Comparison of ENCODE assay signal across 23 cellular contexts in genomic region chr19:44566984-44567383, GRCh38. TPM values are rescaled to one million over a fixed set of nuclear protein-coding genes. Genes with fewer than 3 reads are reported as not detected.
A peak's percentile ranks its signal among the peaks of the same experiment; 100 is the strongest.
DNase-seq lines count a peak whose midpoint lies in the region; ATAC-seq, FAIRE-seq and TF ChIP-seq lines count a peak whose summit lies in the region.
"Had no signal": no experiment of that assay in that cellular context is flagged by ENCODE, and none has a peak within 500 bp of the region (broad histone marks: within the 10 kb centered on the region; RNA-seq: fewer than 3 reads in every experiment).

No MANE protein-coding gene starts in this region.

- no peak overlapping the region for H3K4me2 ChIP-seq in HepG2 (ENCODE audit: low read depth, low read length)
- H3K4me2 ChIP-seq: SK-N-SH had no signal

- H3K9me3 ChIP-seq in HepG2 (ENCODE audit: low read length) (no peaks in the 10 kb centered on the region), right lobe of liver (no peaks in the 10 kb centered on the region), SK-N-MC (ENCODE audit: low read depth, low read length) (no peaks in the 10 kb centered on the region)
- H3K9me3 ChIP-seq: Peyer's patch, SK-N-SH had no signal

- no peak for ATAC-seq in HepG2
- ATAC-seq in right lobe of liver, result no peak
- ATAC-seq: Right ventricle myocardium inferior had no signal

- 4% methylated on average over 5 of the region's 5 CpGs for WGBS in HepG2 (ENCODE audit: low lambda C conversion rate)
- 35% methylated on average over 5 of the region's 5 CpGs for WGBS in right lobe of liver (ENCODE audit: insufficient coverage, low coverage, low lambda C conversion rate, missing lambda C conversion rate)

- no peak overlapping the region for H3K4me3 ChIP-seq in HepG2 (replicated peaks in 1 of 3; ENCODE audit: insufficient read depth in 1 of 3, low read depth in 2 of 3, low read length in 3 of 3)
- H3K4me3 ChIP-seq in right lobe of liver, result no peak overlapping the region
- 0 out of 2 replicates have a peak overlapping the region, but pooled peaks have one; percentile 25 for H3K4me3 ChIP-seq in SK-N-MC
- H3K4me3 ChIP-seq: Peyer's patch had no signal

- no peak overlapping the region for H2AFZ ChIP-seq in HepG2 (ENCODE audit: low read length)

- no peaks in the 10 kb centered on the region for H3K36me3 ChIP-seq in HepG2 (replicated peaks in 1 of 2; ENCODE audit: control insufficient read depth in 1 of 2, insufficient read depth in 2 of 2, low read length in 2 of 2)
- no peaks in the 10 kb centered on the region for H3K36me3 ChIP-seq in right lobe of liver
- H3K36me3 ChIP-seq in SK-N-MC (ENCODE audit: insufficient read depth, low read length), result no peaks in the 10 kb centered on the region
- H3K36me3 ChIP-seq: Peyer's patch had no signal

- TF ChIP-seq POLR2A in HepG2 (IDR thresholded peaks at IDR 0.05; ENCODE audit: insufficient read depth in 1 of 2, low read depth in 2 of 2, low read length in 2 of 2) (no peak), right lobe of liver (IDR thresholded peaks at IDR 0.05) (no peak), GM12891 (IDR thresholded peaks at IDR 0.05; ENCODE audit: low read depth, low read length) (no peak)

- H3K27me3 ChIP-seq in HepG2 (ENCODE audit: control insufficient read depth in 1 of 2, insufficient read depth in 2 of 2, low read length in 2 of 2) (no peaks in the 10 kb centered on the region), right lobe of liver (no peaks in the 10 kb centered on the region)
- H3K27me3 ChIP-seq: Peyer's patch had no signal

- peaks cover 19% of the 10 kb centered on the region for H3K4me1 ChIP-seq in HepG2 (ENCODE audit: insufficient read depth, low read length)
- peaks cover 0 to 7% (median 3%) of the 10 kb centered on the region in 4 donors for H3K4me1 ChIP-seq in right lobe of liver

- no peak for TF ChIP-seq RAD21 in HepG2 (CRISPR knock-in tag; IDR thresholded peaks at IDR 0.05)

- TF ChIP-seq EP300 in HepG2 (IDR thresholded peaks at IDR 0.05; ENCODE audit: low read depth in 2 of 2, low read length in 2 of 2), result no peak
- no peak for TF ChIP-seq EP300 in HepG2 (CRISPR knock-in tag; IDR thresholded peaks at IDR 0.05; ENCODE audit: borderline replicate concordance)

- FAIRE-seq in HepG2 (lab: Jason Lieb, UNC), result peak; percentile 4
- no peak for FAIRE-seq in GM12891 (lab: Jason Lieb, UNC)
- FAIRE-seq: A204.1, GM12892 had no signal

- H3K27ac ChIP-seq in HepG2 (ENCODE audit: extremely low read length, insufficient read depth, low read length), result no peak overlapping the region
- H3K27ac ChIP-seq in right lobe of liver, result no peak overlapping the region
- H3K27ac ChIP-seq in SK-N-MC, result 0 out of 2 replicates have a peak overlapping the region, but pooled peaks have one; percentile 51
- H3K27ac ChIP-seq: Peyer's patch had no signal

- intact Hi-C loops in HepG2 (cut with micrococcal nuclease; ENCODE audit: unreplicated experiment) (no loop called here), right lobe of liver (cut with DNase I) (no loop called here)

- in situ Hi-C loops in HepG2 (cut with HindIII; ENCODE audit: extremely low pct_ligation_motif_present, low pct_unique_long_range_greater_than_20kb), result no loop called here

- DNase-seq in HepG2 (ENCODE audit: low spot score), result no peak
- DNase-seq in right lobe of liver, result no peak
- DNase-seq in SK-N-MC (ENCODE audit: low read depth, low spot score), result no peak
- DNase-seq in iris pigment epithelial cell (ENCODE audit: low read depth), result peak; percentile 12
- DNase-seq in NCI-H1417 treated with DMSO at 0.1 percent for 48 hours (lab: John Stamatoyannopoulos, UW), result no peak
- DNase-seq in D341Med (ENCODE audit: low spot score), result no peak
- DNase-seq in GM12891 (ENCODE audit: insufficient read length, low spot score), result no peak
- DNase-seq: C1 segment of cervical spinal cord, DMS 273 treated with DMSO at 0.1 percent for 48 hours, GDM1, HFFc6, Karpas-422, NCI-H1436 treated with DMSO at 0.1 percent for 48 hours, NCI-H2029 treated with DMSO at 0.1 percent for 48 hours, NCI-H2171 treated with DMSO at 0.1 percent for 48 hours, NCI-H748 treated with DMSO at 0.1 percent for 48 hours, Peyer's patch, SK-N-SH had no signal

- no TSS peak for BruUV-seq in HepG2 (replicated peaks; lab: Mats Ljungman, UMichigan)

- no peaks in the 10 kb centered on the region for H4K20me1 ChIP-seq in HepG2 (ENCODE audit: insufficient read depth, low read length)

- H3K79me2 ChIP-seq in HepG2 (ENCODE audit: insufficient read depth, low read length), result no peaks in the 10 kb centered on the region

- CTCF ChIA-PET in HepG2 (lab: Yijun Ruan, JAX; ENCODE audit: low intra/inter-chr PET ratio, low total read pairs), result no interaction called here

- POLR2A ChIA-PET in HepG2 (lab: Yijun Ruan, JAX), result no interaction called here

- H3K9ac ChIP-seq in HepG2 (ENCODE audit: insufficient read depth, low read depth, low read length) (no peak overlapping the region), SK-N-MC (ENCODE audit: insufficient read length) (no peak overlapping the region)
- H3K9ac ChIP-seq: SK-N-SH had no signal

- TF ChIP-seq CTCF in HepG2 (CRISPR knock-in tag; IDR thresholded peaks at IDR 0.05), result no peak
- no peak for TF ChIP-seq CTCF in right lobe of liver (IDR thresholded peaks at IDR 0.05)

TF ChIP-seq in HepG2, 621 proteins besides CTCF, POLR2A, EP300 and RAD21 (continues in another document):
- TF ChIP-seq FOSL1 (CRISPR knock-in tag; IDR thresholded peaks at IDR 0.05; ENCODE audit: borderline replicate concordance) (no peak), GPN1 (CRISPR knock-in tag; IDR thresholded peaks at IDR 0.05; ENCODE audit: borderline replicate concordance) (no peak), ZNF12 (CRISPR knock-in tag; IDR thresholded peaks at IDR 0.05) (peak; percentile 93)

TF ChIP-seq in GM12891, 5 proteins besides CTCF, POLR2A, EP300 and RAD21:
- TF ChIP-seq SPI1 (IDR thresholded peaks at IDR 0.05; ENCODE audit: low read depth, low read length) (no peak), POLR2AphosphoS5 (IDR thresholded peaks at IDR 0.05; ENCODE audit: low read depth, low read length) (no peak), PAX5 (IDR thresholded peaks at IDR 0.05; ENCODE audit: insufficient read depth, low read length, severe bottlenecking) (no peak), POU2F2 (IDR thresholded peaks at IDR 0.05; ENCODE audit: low read depth, low read length) (no peak), TAF1 (IDR thresholded peaks at IDR 0.05; ENCODE audit: low read depth, low read length) (no peak)

RNA-seq across cellular contexts. Expression of gene CEACAM20, which starts 37.5 kb away (rescaled TPM):
- total RNA-seq in HepG2 (2016; rRNA removed; fragmentation: Illumina TruSeq; extraction: Trizol) (not detected in 2 replicates), right lobe of liver (under 1 TPM in 3 of 6 experiments, not detected in 3; 0.14 to 0.31 (median 0.16) TPM)
- not detected in 2 replicates for total RNA-seq in HepG2 (2016; cell fraction: cytosol; rRNA removed; fragmentation: Illumina TruSeq; extraction: Trizol; ENCODE audit: low read depth)
- total RNA-seq in HepG2 (2016; cell fraction: insoluble cytoplasmic fraction; rRNA removed; fragmentation: Illumina TruSeq; extraction: Trizol), result not detected in 2 replicates
- total RNA-seq in HepG2 (2016; cell fraction: membrane; rRNA removed; fragmentation: Illumina TruSeq; extraction: Trizol), result not detected in 2 replicates
- total RNA-seq in HepG2 (2016; cell fraction: nucleus; rRNA removed; fragmentation: Illumina TruSeq; extraction: Trizol), result not detected in 2 replicates
- 0.04 and 0.12 TPM in 2 replicates for polyA plus RNA-seq in HepG2 (2011; rRNA removed)
- polyA plus RNA-seq in HepG2 (2011; cell fraction: cytosol; rRNA removed), result not detected in 2 replicates
- polyA plus RNA-seq in HepG2 (2011; cell fraction: nucleus; rRNA removed), result 0.19 TPM in 1 of 2 replicates, not detected in the other
- polyA plus RNA-seq in HepG2 (2012), result not detected in 2 replicates
- polyA plus RNA-seq in HepG2 (2016; cell fraction: cytosol; fragmentation: Illumina TruSeq; extraction: Trizol; ENCODE audit: low read depth), result not detected in 2 replicates
- not detected in 2 replicates for polyA plus RNA-seq in HepG2 (2016; cell fraction: insoluble cytoplasmic fraction; fragmentation: Illumina TruSeq; extraction: Trizol; ENCODE audit: low read depth)
- polyA plus RNA-seq in HepG2 (2016; cell fraction: membrane; fragmentation: Illumina TruSeq; extraction: Trizol; ENCODE audit: low read depth), result not detected in 2 replicates
- polyA plus RNA-seq in HepG2 (2016; cell fraction: nucleus; fragmentation: Illumina TruSeq; extraction: Trizol; ENCODE audit: insufficient read depth, low read depth), result not detected in 2 replicates
- polyA minus RNA-seq in HepG2 (2011; rRNA and poly(A)+ RNA removed; ENCODE audit: low replicate concordance), result 0.16 TPM in 1 of 2 replicates, not detected in the other
- not detected in 2 replicates for polyA minus RNA-seq in HepG2 (2011; cell fraction: cytosol; rRNA and poly(A)+ RNA removed)
- 0.37 TPM in 1 of 2 replicates, not detected in the other for polyA minus RNA-seq in HepG2 (2011; cell fraction: nucleus; rRNA and poly(A)+ RNA removed)
- polyA plus RNA-seq in GM12891 (2012; ENCODE audit: low read depth, missing spikeins), result not detected
- total RNA-seq: H4, HFFc6, NCI-H460, Right ventricle myocardium inferior had no signal
- polyA plus RNA-seq: SK-N-SH had no signal

RNA-seq across cellular contexts. Expression of gene IGSF23, which starts 46.4 kb away (rescaled TPM):
- total RNA-seq in HepG2 (2016; rRNA removed; fragmentation: Illumina TruSeq; extraction: Trizol) (2.3 and 3.4 TPM in 2 replicates), right lobe of liver (10 to 100 TPM in 3 of 6 experiments, 1 to 10 TPM in 3; 4.4 to 15.2 (median 9.0) TPM)
- total RNA-seq in HepG2 (2016; cell fraction: cytosol; rRNA removed; fragmentation: Illumina TruSeq; extraction: Trizol; ENCODE audit: low read depth), result 2.7 and 3.5 TPM in 2 replicates
- total RNA-seq in HepG2 (2016; cell fraction: insoluble cytoplasmic fraction; rRNA removed; fragmentation: Illumina TruSeq; extraction: Trizol), result 2.3 and 3.6 TPM in 2 replicates
- total RNA-seq in HepG2 (2016; cell fraction: membrane; rRNA removed; fragmentation: Illumina TruSeq; extraction: Trizol), result 3.3 and 4.5 TPM in 2 replicates
- total RNA-seq in HepG2 (2016; cell fraction: nucleus; rRNA removed; fragmentation: Illumina TruSeq; extraction: Trizol), result 2.9 and 3.3 TPM in 2 replicates
- 8.8 and 13.2 TPM in 2 replicates for polyA plus RNA-seq in HepG2 (2011; rRNA removed)
- 4.8 and 4.9 TPM in 2 replicates for polyA plus RNA-seq in HepG2 (2011; cell fraction: cytosol; rRNA removed)
- 2.1 and 7.8 TPM in 2 replicates for polyA plus RNA-seq in HepG2 (2011; cell fraction: nucleus; rRNA removed)
- 6.8 and 14.5 TPM in 2 replicates for polyA plus RNA-seq in HepG2 (2012)
- 2.5 and 3.3 TPM in 2 replicates for polyA plus RNA-seq in HepG2 (2016; cell fraction: cytosol; fragmentation: Illumina TruSeq; extraction: Trizol; ENCODE audit: low read depth)
- polyA plus RNA-seq in HepG2 (2016; cell fraction: insoluble cytoplasmic fraction; fragmentation: Illumina TruSeq; extraction: Trizol; ENCODE audit: low read depth), result 1.6 and 3.8 TPM in 2 replicates
- 3.3 and 3.9 TPM in 2 replicates for polyA plus RNA-seq in HepG2 (2016; cell fraction: membrane; fragmentation: Illumina TruSeq; extraction: Trizol; ENCODE audit: low read depth)
- 2.7 and 4.2 TPM in 2 replicates for polyA plus RNA-seq in HepG2 (2016; cell fraction: nucleus; fragmentation: Illumina TruSeq; extraction: Trizol; ENCODE audit: insufficient read depth, low read depth)
- 23.1 TPM in 1 of 2 replicates, not detected in the other for polyA minus RNA-seq in HepG2 (2011; rRNA and poly(A)+ RNA removed; ENCODE audit: low replicate concordance)
- 0.99 and 1.8 TPM in 2 replicates for polyA minus RNA-seq in HepG2 (2011; cell fraction: cytosol; rRNA and poly(A)+ RNA removed)
- 3.9 and 9.3 TPM in 2 replicates for polyA minus RNA-seq in HepG2 (2011; cell fraction: nucleus; rRNA and poly(A)+ RNA removed)
- not detected for polyA plus RNA-seq in GM12891 (2012; ENCODE audit: low read depth, missing spikeins)
- total RNA-seq: H4, HFFc6, NCI-H460, Right ventricle myocardium inferior had no signal
